In the genomic region with DNA sequence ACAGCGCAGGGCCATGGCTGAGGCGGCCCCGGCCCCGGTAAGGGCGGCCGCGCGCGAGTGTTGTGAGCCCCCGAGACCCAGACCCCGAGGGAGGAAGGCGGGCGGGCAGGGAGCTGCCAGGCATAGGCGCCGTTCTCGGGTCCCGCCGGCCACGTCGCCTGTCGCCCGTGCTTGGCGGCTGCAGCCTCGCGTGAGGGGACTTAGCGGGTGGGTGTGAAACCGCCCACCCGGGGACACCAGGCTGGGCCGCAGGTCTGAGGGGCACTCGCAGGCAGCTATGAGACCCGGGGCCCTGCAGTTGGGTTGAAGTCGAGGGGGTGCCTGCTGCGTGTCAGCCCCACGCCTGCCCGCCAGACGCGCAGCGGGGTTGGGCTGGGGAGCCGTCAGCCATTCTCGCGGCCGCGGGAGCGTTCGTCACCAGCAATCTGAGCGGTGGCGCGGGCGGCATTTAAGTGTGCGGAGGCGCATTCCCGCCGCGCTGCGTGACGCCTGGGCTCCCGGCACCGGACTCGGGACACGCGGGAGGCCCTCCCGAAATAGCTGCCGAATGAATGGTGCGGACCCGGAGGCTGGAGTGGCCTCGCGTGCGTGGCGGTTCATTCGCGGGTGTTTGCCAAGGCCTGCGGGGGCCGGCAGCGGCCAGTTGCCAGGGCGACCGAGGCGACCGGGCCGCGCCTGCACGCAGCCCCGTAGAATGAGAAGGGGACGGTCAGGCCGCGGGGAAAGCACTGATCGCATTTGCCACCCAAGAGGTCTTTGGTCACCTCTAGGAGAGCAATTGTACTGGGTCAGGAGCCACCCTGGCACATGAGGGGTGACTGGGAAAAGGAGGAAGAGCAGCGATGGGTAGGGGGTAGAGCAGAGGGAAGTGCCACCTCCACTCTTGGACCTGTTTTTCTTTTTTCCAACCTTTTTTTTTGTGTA, we compare ENCODE assay signal across 1 cellular context.
TF ChIP-seq lines count a peak whose summit lies in the region.

No MANE protein-coding gene starts in this region.

TF ChIP-seq in K562, 482 proteins besides CTCF, POLR2A, EP300 and RAD21 (continued from another document and continues in another):
- TF ChIP-seq U2AF2 (optimal IDR thresholded peaks at IDR 0.05; ENCODE audit: low read depth, low read length) (no peak), PYGO2 (tag; IDR thresholded peaks at IDR 0.05) (no peak), CTBP1 (IDR thresholded peaks at IDR 0.05; ENCODE audit: borderline replicate concordance) (peak; percentile 65), EHMT2 (IDR thresholded peaks at IDR 0.05) (no peak), ZNF644 (tag; IDR thresholded peaks at IDR 0.05; ENCODE audit: low read depth) (no peak), CHD4 (IDR thresholded peaks at IDR 0.05; ENCODE audit: insufficient read depth, insufficient replicate concordance, low read depth, low read length, poor library complexity, severe bottlenecking) (no peak), ASH1L (IDR thresholded peaks at IDR 0.05; ENCODE audit: borderline replicate concordance, low read depth, partially characterized antibody) (no peak), ZNF347 (CRISPR knock-in tag; IDR thresholded peaks at IDR 0.05; ENCODE audit: low read depth) (no peak), PHB (CRISPR knock-in tag; IDR thresholded peaks at IDR 0.05) (0 out of 2 replicates have a peak, but pooled peaks have one; percentile 4), ERF (CRISPR knock-in tag; IDR thresholded peaks at IDR 0.05) (peak; percentile 3; the same call in 1 of the 2 replicates), ELF1 (tag; IDR thresholded peaks at IDR 0.05) (no peak), HCFC1 (IDR thresholded peaks at IDR 0.05; ENCODE audit: low read depth, low read length) (no peak), HNRNPUL1 (IDR thresholded peaks at IDR 0.05; ENCODE audit: low read length) (no peak), ZNF311 (CRISPR knock-in tag; IDR thresholded peaks at IDR 0.05) (no peak), HLTF (IDR thresholded peaks at IDR 0.05) (0 out of 2 replicates have a peak, but pooled peaks have one; percentile 28), CHCHD3 (CRISPR knock-in tag; IDR thresholded peaks at IDR 0.05) (no peak), POLR2B (IDR thresholded peaks at IDR 0.05; ENCODE audit: low read depth, partially characterized antibody) (no peak), FOXK2 (conservative IDR thresholded peaks at IDR 0.05 in 1 of 2, IDR thresholded peaks at IDR 0.05 in 1 of 2; ENCODE audit: low read depth in 2 of 2) (no peak), ZNF444 (CRISPR knock-in tag; IDR thresholded peaks at IDR 0.05) (no peak), RBBP5 (IDR thresholded peaks at IDR 0.05; ENCODE audit: borderline replicate concordance, insufficient read depth, low read length, poor library complexity, severe bottlenecking) (peak; percentile 84), MTA1 (IDR thresholded peaks at IDR 0.05; ENCODE audit: borderline replicate concordance) (peak; percentile 61; the same call in 1 of the 2 replicates), ZNF431 (CRISPR knock-in tag; IDR thresholded peaks at IDR 0.05) (0 out of 2 replicates have a peak, but pooled peaks have one; percentile 3), ETV5 (CRISPR knock-in tag; IDR thresholded peaks at IDR 0.05; ENCODE audit: low read depth) (0 out of 2 replicates have a peak, but pooled peaks have one; percentile 62), PTRF (tag; IDR thresholded peaks at IDR 0.05) (no peak), BCLAF1 (IDR thresholded peaks at IDR 0.05; ENCODE audit: borderline replicate concordance in 1 of 2, control insufficient read depth in 1 of 2, low read depth in 2 of 2, low read length in 1 of 2) (no peak), PML (IDR thresholded peaks at IDR 0.05; ENCODE audit: low read length) (no peak; the same call in 1 of the 2 replicates)
- TF ChIP-seq, protein P1, sequence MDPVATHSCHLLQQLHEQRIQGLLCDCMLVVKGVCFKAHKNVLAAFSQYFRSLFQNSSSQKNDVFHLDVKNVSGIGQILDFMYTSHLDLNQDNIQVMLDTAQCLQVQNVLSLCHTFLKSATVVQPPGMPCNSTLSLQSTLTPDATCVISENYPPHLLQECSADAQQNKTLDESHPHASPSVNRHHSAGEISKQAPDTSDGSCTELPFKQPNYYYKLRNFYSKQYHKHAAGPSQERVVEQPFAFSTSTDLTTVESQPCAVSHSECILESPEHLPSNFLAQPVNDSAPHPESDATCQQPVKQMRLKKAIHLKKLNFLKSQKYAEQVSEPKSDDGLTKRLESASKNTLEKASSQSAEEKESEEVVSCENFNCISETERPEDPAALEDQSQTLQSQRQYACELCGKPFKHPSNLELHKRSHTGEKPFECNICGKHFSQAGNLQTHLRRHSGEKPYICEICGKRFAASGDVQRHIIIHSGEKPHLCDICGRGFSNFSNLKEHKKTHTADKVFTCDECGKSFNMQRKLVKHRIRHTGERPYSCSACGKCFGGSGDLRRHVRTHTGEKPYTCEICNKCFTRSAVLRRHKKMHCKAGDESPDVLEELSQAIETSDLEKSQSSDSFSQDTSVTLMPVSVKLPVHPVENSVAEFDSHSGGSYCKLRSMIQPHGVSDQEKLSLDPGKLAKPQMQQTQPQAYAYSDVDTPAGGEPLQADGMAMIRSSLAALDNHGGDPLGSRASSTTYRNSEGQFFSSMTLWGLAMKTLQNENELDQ (CRISPR knock-in tag; IDR thresholded peaks at IDR 0.05; ENCODE audit: borderline replicate concordance): 0 out of 2 replicates have a peak, but pooled peaks have one; percentile 76
- TF ChIP-seq, protein P2, sequence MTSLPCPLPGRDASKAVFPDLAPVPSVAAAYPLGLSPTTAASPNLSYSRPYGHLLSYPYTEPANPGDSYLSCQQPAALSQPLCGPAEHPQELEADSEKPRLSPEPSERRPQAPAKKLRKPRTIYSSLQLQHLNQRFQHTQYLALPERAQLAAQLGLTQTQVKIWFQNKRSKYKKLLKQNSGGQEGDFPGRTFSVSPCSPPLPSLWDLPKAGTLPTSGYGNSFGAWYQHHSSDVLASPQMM (CRISPR knock-in tag; IDR thresholded peaks at IDR 0.05): no peak
- TF ChIP-seq, protein P3, sequence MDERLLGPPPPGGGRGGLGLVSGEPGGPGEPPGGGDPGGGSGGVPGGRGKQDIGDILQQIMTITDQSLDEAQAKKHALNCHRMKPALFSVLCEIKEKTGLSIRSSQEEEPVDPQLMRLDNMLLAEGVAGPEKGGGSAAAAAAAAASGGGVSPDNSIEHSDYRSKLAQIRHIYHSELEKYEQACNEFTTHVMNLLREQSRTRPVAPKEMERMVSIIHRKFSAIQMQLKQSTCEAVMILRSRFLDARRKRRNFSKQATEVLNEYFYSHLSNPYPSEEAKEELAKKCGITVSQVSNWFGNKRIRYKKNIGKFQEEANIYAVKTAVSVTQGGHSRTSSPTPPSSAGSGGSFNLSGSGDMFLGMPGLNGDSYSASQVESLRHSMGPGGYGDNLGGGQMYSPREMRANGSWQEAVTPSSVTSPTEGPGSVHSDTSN (CRISPR knock-in tag; IDR thresholded peaks at IDR 0.05; ENCODE audit: low read depth): 0 out of 2 replicates have a peak, but pooled peaks have one; percentile 11
- TF ChIP-seq, protein P3 (tag; conservative IDR thresholded peaks at IDR 0.05; ENCODE audit: low read depth): no peak
- TF ChIP-seq, protein P4, sequence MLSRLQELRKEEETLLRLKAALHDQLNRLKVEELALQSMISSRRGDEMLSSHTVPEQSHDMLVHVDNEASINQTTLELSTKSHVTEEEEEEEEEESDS (CRISPR knock-in tag; IDR thresholded peaks at IDR 0.05): no peak
- TF ChIP-seq, protein P5, sequence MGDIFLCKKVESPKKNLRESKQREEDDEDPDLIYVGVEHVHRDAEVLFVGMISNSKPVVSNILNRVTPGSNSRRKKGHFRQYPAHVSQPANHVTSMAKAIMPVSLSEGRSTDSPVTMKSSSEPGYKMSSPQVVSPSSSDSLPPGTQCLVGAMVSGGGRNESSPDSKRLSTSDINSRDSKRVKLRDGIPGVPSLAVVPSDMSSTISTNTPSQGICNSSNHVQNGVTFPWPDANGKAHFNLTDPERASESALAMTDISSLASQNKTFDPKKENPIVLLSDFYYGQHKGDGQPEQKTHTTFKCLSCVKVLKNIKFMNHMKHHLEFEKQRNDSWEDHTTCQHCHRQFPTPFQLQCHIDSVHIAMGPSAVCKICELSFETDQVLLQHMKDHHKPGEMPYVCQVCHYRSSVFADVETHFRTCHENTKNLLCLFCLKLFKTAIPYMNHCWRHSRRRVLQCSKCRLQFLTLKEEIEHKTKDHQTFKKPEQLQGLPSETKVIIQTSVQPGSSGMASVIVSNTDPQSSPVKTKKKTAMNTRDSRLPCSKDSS (IDR thresholded peaks at IDR 0.05; ENCODE audit: low read depth, partially characterized antibody): no peak
- TF ChIP-seq, protein P6, sequence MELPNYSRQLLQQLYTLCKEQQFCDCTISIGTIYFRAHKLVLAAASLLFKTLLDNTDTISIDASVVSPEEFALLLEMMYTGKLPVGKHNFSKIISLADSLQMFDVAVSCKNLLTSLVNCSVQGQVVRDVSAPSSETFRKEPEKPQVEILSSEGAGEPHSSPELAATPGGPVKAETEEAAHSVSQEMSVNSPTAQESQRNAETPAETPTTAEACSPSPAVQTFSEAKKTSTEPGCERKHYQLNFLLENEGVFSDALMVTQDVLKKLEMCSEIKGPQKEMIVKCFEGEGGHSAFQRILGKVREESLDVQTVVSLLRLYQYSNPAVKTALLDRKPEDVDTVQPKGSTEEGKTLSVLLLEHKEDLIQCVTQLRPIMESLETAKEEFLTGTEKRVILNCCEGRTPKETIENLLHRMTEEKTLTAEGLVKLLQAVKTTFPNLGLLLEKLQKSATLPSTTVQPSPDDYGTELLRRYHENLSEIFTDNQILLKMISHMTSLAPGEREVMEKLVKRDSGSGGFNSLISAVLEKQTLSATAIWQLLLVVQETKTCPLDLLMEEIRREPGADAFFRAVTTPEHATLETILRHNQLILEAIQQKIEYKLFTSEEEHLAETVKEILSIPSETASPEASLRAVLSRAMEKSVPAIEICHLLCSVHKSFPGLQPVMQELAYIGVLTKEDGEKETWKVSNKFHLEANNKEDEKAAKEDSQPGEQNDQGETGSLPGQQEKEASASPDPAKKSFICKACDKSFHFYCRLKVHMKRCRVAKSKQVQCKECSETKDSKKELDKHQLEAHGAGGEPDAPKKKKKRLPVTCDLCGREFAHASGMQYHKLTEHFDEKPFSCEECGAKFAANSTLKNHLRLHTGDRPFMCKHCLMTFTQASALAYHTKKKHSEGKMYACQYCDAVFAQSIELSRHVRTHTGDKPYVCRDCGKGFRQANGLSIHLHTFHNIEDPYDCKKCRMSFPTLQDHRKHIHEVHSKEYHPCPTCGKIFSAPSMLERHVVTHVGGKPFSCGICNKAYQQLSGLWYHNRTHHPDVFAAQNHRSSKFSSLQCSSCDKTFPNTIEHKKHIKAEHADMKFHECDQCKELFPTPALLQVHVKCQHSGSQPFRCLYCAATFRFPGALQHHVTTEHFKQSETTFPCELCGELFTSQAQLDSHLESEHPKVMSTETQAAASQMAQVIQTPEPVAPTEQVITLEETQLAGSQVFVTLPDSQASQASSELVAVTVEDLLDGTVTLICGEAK (IDR thresholded peaks at IDR 0.05): no peak; the same call in 1 of the 2 replicates
- TF ChIP-seq, protein P6 (CRISPR knock-in tag; IDR thresholded peaks at IDR 0.05): no peak; the same call in 1 of the 2 replicates
